ENCODE assay signal across 21 cellular contexts in genomic region chr16:79899316-79900110, GRCh38.
DNase-seq lines count a peak whose midpoint lies in the region; ATAC-seq, FAIRE-seq and TF ChIP-seq lines count a peak whose summit lies in the region.
"Had no signal": no experiment of that assay in that cellular context is flagged by ENCODE, and none has a peak within 500 bp of the region (broad histone marks: within the 10 kb centered on the region; RNA-seq: fewer than 3 reads in every experiment).

No MANE protein-coding gene starts in this region.

- peaks cover 5% of the 10 kb centered on the region for H3K27me3 Mint-ChIP-seq in GM23338 (ENCODE audit: insufficient read depth, low read depth, poor library complexity)
- H3K27me3 Mint-ChIP-seq in neural progenitor cell (ENCODE audit: insufficient read depth, low read depth) = peaks cover 3% of the 10 kb centered on the region

- H3K9ac ChIP-seq in K562 (ENCODE audit: insufficient read depth in 1 of 2, low read depth in 2 of 2, low read length in 2 of 2) = no peak overlapping the region
- no peak overlapping the region for H3K9ac ChIP-seq in neural progenitor cell

- H3K9me2 ChIP-seq in GM23338 (ENCODE audit: insufficient read depth) (no peaks in the 10 kb centered on the region; the same call in none of the 2 replicates), hepatocyte (replicated peaks; ENCODE audit: insufficient read depth) (no peaks in the 10 kb centered on the region)

- peak in 1 of 2 experiments; percentile 15; a peak in 1 of 4 replicates for TF ChIP-seq RAD21 in K562 (CRISPR knock-in tag; conservative IDR thresholded peaks at IDR 0.05 in 1 of 2, IDR thresholded peaks at IDR 0.05 in 1 of 2)

- H3K4me1 ChIP-seq in GM23338 (ENCODE audit: insufficient read depth) = no peaks in the 10 kb centered on the region
- peaks cover 0 to 16% of the 10 kb centered on the region in 2 experiments; a peak in 4 of 5 replicates for H3K4me1 ChIP-seq in K562 (replicated peaks in 1 of 2; ENCODE audit: control insufficient read depth in 2 of 2, insufficient read depth in 2 of 2, low read length in 2 of 2)
- peaks cover 30% of the 10 kb centered on the region for H3K4me1 ChIP-seq in hepatocyte (ENCODE audit: insufficient read depth)
- no peaks in the 10 kb centered on the region for H3K4me1 ChIP-seq in neural progenitor cell
- H3K4me1 ChIP-seq: BE2C, SJSA1 had no signal

- H3K36me3 Mint-ChIP-seq in GM23338 (ENCODE audit: low read depth) (no peaks in the 10 kb centered on the region), neural progenitor cell (no peaks in the 10 kb centered on the region)

- intact Hi-C loops in K562 (cut with micrococcal nuclease) = loop anchor here (5.0 kb wide), 1 partner anchor 73 kb away; no protein-coding TSS in a partner anchor

- WGBS in K562 (ENCODE audit: insufficient coverage, low coverage, missing lambda C conversion rate) = 46% methylated on average over 3 of the region's 3 CpGs
- 80% methylated on average over 3 of the region's 3 CpGs for WGBS in hepatocyte (ENCODE audit: low lambda C conversion rate, missing lambda C conversion rate)

- no TSS peak for BruUV-seq in K562 (replicated peaks; lab: Mats Ljungman, UMichigan)

- in situ Hi-C loops in K562 (cut with MboI) = no loop called here

- H3K4me1 Mint-ChIP-seq in GM23338 = peaks cover 6% of the 10 kb centered on the region; the same call in 2 of the 3 replicates
- peaks cover 4% of the 10 kb centered on the region for H3K4me1 Mint-ChIP-seq in neural progenitor cell

- no peak for TF ChIP-seq POLR2A in K562 (conservative IDR thresholded peaks at IDR 0.05)
- no peak for TF ChIP-seq POLR2A in GM12891 (IDR thresholded peaks at IDR 0.05; ENCODE audit: low read depth, low read length)

- no peaks in the 10 kb centered on the region for H3K79me2 ChIP-seq in GM23338 (replicated peaks; ENCODE audit: insufficient read depth)
- H3K79me2 ChIP-seq in K562 (ENCODE audit: control insufficient read depth, insufficient read depth, low read length) = no peaks in the 10 kb centered on the region
- no peaks in the 10 kb centered on the region for H3K79me2 ChIP-seq in hepatocyte
- H3K79me2 ChIP-seq in neural progenitor cell (ENCODE audit: low read depth) = no peaks in the 10 kb centered on the region

- H3K27ac Mint-ChIP-seq in GM23338 (no peak overlapping the region), neural progenitor cell (no peak overlapping the region)

- TF ChIP-seq EP300 in K562 (IDR thresholded peaks at IDR 0.05; ENCODE audit: low read length) = no peak

- H3K9me3 ChIP-seq in K562 (replicated peaks; ENCODE audit: control insufficient read depth, insufficient read depth, low read depth, low read length) (no peaks in the 10 kb centered on the region), hepatocyte (ENCODE audit: low read depth) (no peaks in the 10 kb centered on the region), neural progenitor cell (ENCODE audit: low read depth) (no peaks in the 10 kb centered on the region)
- H3K9me3 ChIP-seq: BE2C, SJSA1 had no signal

- no peak for FAIRE-seq in K562 (lab: Jason Lieb, UNC)
- no peak for FAIRE-seq in GM12891 (lab: Jason Lieb, UNC)
- FAIRE-seq: RCC 7860 had no signal

- DNase-seq in GM23338 (ENCODE audit: low spot score) = no peak
- no peak for DNase-seq in K562 (ENCODE audit: extremely low read depth in 1 of 4, low spot score in 3 of 4)
- peak; percentile 39 for DNase-seq in hepatocyte (ENCODE audit: low spot score)
- no peak for DNase-seq in neural progenitor cell (ENCODE audit: low spot score)
- DNase-seq in GM12891 (ENCODE audit: insufficient read length, low spot score) = no peak
- no peak for DNase-seq in hepatic stellate cell (ENCODE audit: low spot score)
- DNase-seq: BE2C, DMS153, GDM1, H7, KG1, NCI-H1092, NCI-H1436 treated with DMSO at 0.1 percent for 48 hours, NCI-H1930, NCI-H510A, NCI-H748 treated with DMSO at 0.1 percent for 48 hours had no signal

- H3K4me3 Mint-ChIP-seq in GM23338 (no peak overlapping the region), neural progenitor cell (no peak overlapping the region)

- no peak for TF ChIP-seq CTCF in GM23338 (conservative IDR thresholded peaks at IDR 0.05; ENCODE audit: low read depth in 2 of 2)
- no peak for TF ChIP-seq CTCF in K562 (IDR thresholded peaks at IDR 0.05 in 2 of 3, conservative IDR thresholded peaks at IDR 0.05 in 1 of 3; ENCODE audit: insufficient read depth in 2 of 3, low read depth in 1 of 3, low read length in 3 of 3)
- no peak for TF ChIP-seq CTCF in hepatocyte (IDR thresholded peaks at IDR 0.05; ENCODE audit: poor library complexity)
- no peak for TF ChIP-seq CTCF in neural progenitor cell (IDR thresholded peaks at IDR 0.05)

- H4K20me1 ChIP-seq in GM23338 (replicated peaks; ENCODE audit: insufficient read depth) = no peaks in the 10 kb centered on the region
- no peaks in the 10 kb centered on the region for H4K20me1 ChIP-seq in K562 (replicated peaks; ENCODE audit: control insufficient read depth, insufficient read depth, low read length)
- H4K20me1 ChIP-seq in hepatocyte (ENCODE audit: insufficient read depth, poor library complexity, severe bottlenecking) = no peaks in the 10 kb centered on the region
- H4K20me1 ChIP-seq in neural progenitor cell (ENCODE audit: low read depth) = no peaks in the 10 kb centered on the region

- peaks cover 8% of the 10 kb centered on the region; the same call in 1 of the 3 replicates for H3K9me3 Mint-ChIP-seq in GM23338
- H3K9me3 Mint-ChIP-seq in neural progenitor cell = no peaks in the 10 kb centered on the region

- H3K4me2 ChIP-seq in GM23338 = no peak overlapping the region
- H3K4me2 ChIP-seq in K562 (ENCODE audit: insufficient read depth, low read length) = no peak overlapping the region
- no peak overlapping the region for H3K4me2 ChIP-seq in hepatocyte
- H3K4me2 ChIP-seq in neural progenitor cell = no peak overlapping the region

- no peaks in the 10 kb centered on the region for H3K9me1 ChIP-seq in K562 (ENCODE audit: control insufficient read depth, insufficient read depth, low read length)

- H2AFZ ChIP-seq in GM23338 (peak overlapping the region; percentile 84), K562 (ENCODE audit: low read depth, low read length) (peak overlapping the region; percentile 74), hepatocyte (no peak overlapping the region), neural progenitor cell (replicated peaks) (peak overlapping the region; percentile 73)

- H3K36me3 ChIP-seq in GM23338 (ENCODE audit: insufficient read depth) (no peaks in the 10 kb centered on the region), K562 (ENCODE audit: control insufficient read depth, insufficient read depth, low read length) (no peaks in the 10 kb centered on the region), hepatocyte (replicated peaks; ENCODE audit: insufficient read depth, low read depth) (no peaks in the 10 kb centered on the region), neural progenitor cell (no peaks in the 10 kb centered on the region)
- H3K36me3 ChIP-seq: BE2C, SJSA1 had no signal

- POLR2A ChIA-PET in K562 (lab: Yijun Ruan, JAX) = interaction anchor here (0.5 to 2.0 kb wide), 5 partner anchors 8 to 180 kb away, joined by 3 to 8 read pairs (median 3); no protein-coding TSS in a partner anchor

- H3F3A ChIP-seq in GM23338 (replicated peaks; ENCODE audit: low read depth) = no peaks in the 10 kb centered on the region
- no peaks in the 10 kb centered on the region for H3F3A ChIP-seq in neural progenitor cell (ENCODE audit: low read depth)

- no peak overlapping the region for H3K4me3 ChIP-seq in GM23338
- H3K4me3 ChIP-seq in K562 = no peak overlapping the region
- no peak overlapping the region for H3K4me3 ChIP-seq in hepatocyte
- no peak overlapping the region for H3K4me3 ChIP-seq in neural progenitor cell
- H3K4me3 ChIP-seq: SJSA1 had no signal

- H3K27ac ChIP-seq in GM23338 (ENCODE audit: low read depth) (no peak overlapping the region), K562 (ENCODE audit: extremely low read depth, low read depth, low read length) (no peak overlapping the region), hepatocyte (peak overlapping the region; percentile 45), neural progenitor cell (no peak overlapping the region)
- H3K27ac ChIP-seq: SJSA1 had no signal

- CTCF ChIA-PET in K562 (lab: Yijun Ruan, JAX; ENCODE audit: low intra/inter-chr PET ratio) = no interaction called here

- H3K27me3 ChIP-seq in GM23338 (ENCODE audit: insufficient read depth) = no peaks in the 10 kb centered on the region
- no peaks in the 10 kb centered on the region for H3K27me3 ChIP-seq in K562 (ENCODE audit: control insufficient read depth in 2 of 2, insufficient read depth in 2 of 2, low read length in 2 of 2)
- H3K27me3 ChIP-seq in hepatocyte = no peaks in the 10 kb centered on the region
- H3K27me3 ChIP-seq in neural progenitor cell = no peaks in the 10 kb centered on the region
- H3K27me3 ChIP-seq: BE2C, SJSA1 had no signal

- no peak for ATAC-seq in GM23338
- ATAC-seq in K562 = peak; percentile 17; the same call in 2 of the 3 replicates
- ATAC-seq in GM19463 (IDR thresholded peaks at IDR 0.05; ENCODE audit: unreplicated experiment) = no peak
- no peak for ATAC-seq in HG03520 (IDR thresholded peaks at IDR 0.05; ENCODE audit: unreplicated experiment)
- ATAC-seq: Right ventricle myocardium inferior had no signal

TF ChIP-seq in K562, 482 proteins besides CTCF, POLR2A, EP300 and RAD21:
- no peak for TF ChIP-seq ETV1 (tag; conservative IDR thresholded peaks at IDR 0.05; ENCODE audit: low read depth)
- peak; percentile 50; the same call in 1 of the 2 replicates for TF ChIP-seq ELF2 (CRISPR knock-in tag; IDR thresholded peaks at IDR 0.05)

TF ChIP-seq in GM12891, 5 proteins besides CTCF, POLR2A, EP300 and RAD21:
- no peak for TF ChIP-seq POLR2AphosphoS5 (IDR thresholded peaks at IDR 0.05; ENCODE audit: low read depth, low read length)
- no peak for TF ChIP-seq POU2F2 (IDR thresholded peaks at IDR 0.05; ENCODE audit: low read depth, low read length)
